8 cellular contexts compared by ENCODE assay signal in the genomic region with DNA sequence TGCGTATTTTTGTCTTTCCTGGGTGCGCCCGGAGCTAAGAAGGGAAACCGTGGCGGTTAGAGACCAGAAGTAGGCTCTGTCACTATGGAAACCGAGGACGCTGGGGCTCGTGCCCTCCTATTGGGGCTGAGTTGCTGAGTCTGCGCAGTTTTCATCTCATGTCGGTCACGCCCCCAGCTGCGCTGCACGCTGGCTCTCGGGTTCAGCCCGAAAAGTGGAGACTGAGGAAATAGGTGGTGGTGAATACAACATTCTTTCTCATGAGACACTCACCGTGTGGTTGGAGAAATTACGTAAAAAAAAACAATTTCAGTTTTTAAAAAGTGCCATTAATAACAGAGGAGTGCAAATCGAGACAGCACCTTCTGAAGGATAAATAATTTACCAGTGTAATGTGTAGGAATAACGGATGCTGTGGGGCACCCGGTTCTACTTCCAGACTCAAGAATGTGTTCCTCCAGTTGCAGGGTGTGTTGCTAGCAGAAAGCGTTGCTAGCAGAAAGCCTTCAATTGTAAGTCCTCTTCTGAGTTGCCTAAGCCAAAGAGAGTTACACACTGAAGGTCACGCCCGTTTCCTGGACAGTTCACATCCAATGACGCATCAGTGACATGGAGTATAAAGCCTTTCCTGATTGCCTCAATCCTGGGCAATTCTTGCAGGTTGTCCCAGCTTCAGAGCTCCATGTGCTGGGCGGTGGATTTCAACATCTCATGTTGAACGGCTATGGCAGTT. TPM values are rescaled to one million over a fixed set of nuclear protein-coding genes. Genes with fewer than 3 reads are reported as not detected.
DNase-seq lines count a peak whose midpoint lies in the region; ATAC-seq and TF ChIP-seq lines count a peak whose summit lies in the region.

No MANE protein-coding gene starts in this region.

- H3K9me3 ChIP-seq in WERI-Rb-1 (ENCODE audit: severe bottlenecking) (peaks cover 14% of the 10 kb centered on the region), mammary epithelial cell (replicated peaks; ENCODE audit: insufficient read depth, low read length) (no peaks in the 10 kb centered on the region), smooth muscle cell (replicated peaks; ENCODE audit: low read depth) (no peaks in the 10 kb centered on the region)

- dilution Hi-C loops in mammary epithelial cell (cut with HindIII; ENCODE audit: low sequenced_read_pairs), result no loop called here

- no TSS peak for BruUV-seq in mammary epithelial cell (replicated peaks; lab: Mats Ljungman, UMichigan)

- ATAC-seq in GM18867 (IDR thresholded peaks at IDR 0.05; ENCODE audit: unreplicated experiment) (peak; percentile 94), HG03135 (IDR thresholded peaks at IDR 0.05; ENCODE audit: unreplicated experiment) (peak; percentile 95)

- in situ Hi-C loops in mammary epithelial cell (cut with MboI; ENCODE audit: low sequenced_read_pairs in 2 of 2), result no loop called here

- H3K4me1 ChIP-seq in mammary epithelial cell (ENCODE audit: insufficient read depth, low read length) (peaks cover 6% of the 10 kb centered on the region), smooth muscle cell (ENCODE audit: low read depth) (peaks cover 10% of the 10 kb centered on the region)

- H3K36me3 ChIP-seq in WERI-Rb-1 (no peaks in the 10 kb centered on the region), mammary epithelial cell (ENCODE audit: insufficient read depth, low read length) (no peaks in the 10 kb centered on the region), smooth muscle cell (ENCODE audit: low read depth) (no peaks in the 10 kb centered on the region)

- no peaks in the 10 kb centered on the region for H3F3A ChIP-seq in smooth muscle cell (ENCODE audit: low read depth)

- peak overlapping the region; percentile 30 for H3K9ac ChIP-seq in mammary epithelial cell (ENCODE audit: insufficient read depth, low read length)
- H3K9ac ChIP-seq in smooth muscle cell (ENCODE audit: low read depth), result peak overlapping the region; percentile 49

- intact Hi-C loops in mammary epithelial cell (cut with micrococcal nuclease), result loop anchor here (1.0 to 5.0 kb wide), 4 partner anchors 21 to 76 kb away; partner anchors contain the start of genes CXXC1 and MBD1

- H3K9me3 Mint-ChIP-seq in immature natural killer cell, result peaks cover 0 to 5% (median 3%) of the 10 kb centered on the region in 6 donors

- DNase-seq in A172 (ENCODE audit: low spot score) (peak; percentile 40), NCI-H2171 treated with DMSO at 0.1 percent for 48 hours (lab: John Stamatoyannopoulos, UW) (peak; percentile 84), WERI-Rb-1 (peak; percentile 93), mammary epithelial cell (peak; percentile 92), immature natural killer cell (peak; percentile 82 to 88 (median 84)), smooth muscle cell (lab: John Stamatoyannopoulos, UW; ENCODE audit: unreplicated experiment) (peak; percentile 23)

- H3K27ac ChIP-seq in WERI-Rb-1, result no peak overlapping the region
- H3K27ac ChIP-seq in mammary epithelial cell (ENCODE audit: insufficient read depth, low read depth, low read length), result peak overlapping the region; percentile 79
- no peak overlapping the region for H3K27ac ChIP-seq in smooth muscle cell (ENCODE audit: low read depth)

- peak overlapping the region; percentile 44 to 81 (median 70) for H3K27ac Mint-ChIP-seq in immature natural killer cell

- H3K79me2 ChIP-seq in mammary epithelial cell (ENCODE audit: insufficient read depth, low read length) (no peaks in the 10 kb centered on the region), smooth muscle cell (ENCODE audit: low read depth) (no peaks in the 10 kb centered on the region)

- H4K20me1 ChIP-seq in mammary epithelial cell (ENCODE audit: insufficient read depth, low read length), result no peaks in the 10 kb centered on the region
- no peaks in the 10 kb centered on the region for H4K20me1 ChIP-seq in smooth muscle cell (ENCODE audit: low read depth)

- peaks cover 12 to 20% (median 16%) of the 10 kb centered on the region in 3 donors for H3K27me3 Mint-ChIP-seq in immature natural killer cell (ENCODE audit: low read depth in 3 of 3)

- H3K4me2 ChIP-seq in mammary epithelial cell (ENCODE audit: insufficient read depth, low read depth, low read length) (peak overlapping the region; percentile 73), smooth muscle cell (peak overlapping the region; percentile 85)

- H2AFZ ChIP-seq in mammary epithelial cell (ENCODE audit: low read depth, low read length) (peak overlapping the region; percentile 66), smooth muscle cell (ENCODE audit: low read depth) (peak overlapping the region; percentile 93)

- peaks cover 20 to 24% of the 10 kb centered on the region in 2 donors for H3K4me1 Mint-ChIP-seq in immature natural killer cell

- no peaks in the 10 kb centered on the region for H3K36me3 Mint-ChIP-seq in immature natural killer cell

- H3K27me3 ChIP-seq in WERI-Rb-1 (ENCODE audit: insufficient read depth, low read depth, severe bottlenecking) (no peaks in the 10 kb centered on the region), mammary epithelial cell (ENCODE audit: insufficient read depth, low read length) (no peaks in the 10 kb centered on the region), smooth muscle cell (ENCODE audit: low read depth) (no peaks in the 10 kb centered on the region)

- CTCF ChIA-PET in mammary epithelial cell (lab: Charles Lee; ENCODE audit: low non-redundant PET), result no interaction called here

- H3K4me3 Mint-ChIP-seq in immature natural killer cell, result peak overlapping the region; percentile 90 to 97 (median 93)

- H3K4me3 ChIP-seq in WERI-Rb-1 (ENCODE audit: low read depth, low read length) (peak overlapping the region; percentile 73), mammary epithelial cell (replicated peaks in 1 of 3; ENCODE audit: insufficient read depth in 1 of 3, low read depth in 2 of 3, low read length in 3 of 3) (peak overlapping the region; percentile 28 to 45 (median 37)), smooth muscle cell (peak overlapping the region; percentile 67)

- no peak for TF ChIP-seq CTCF in WERI-Rb-1 (IDR thresholded peaks at IDR 0.05; ENCODE audit: low read depth, low read length)
- no peak for TF ChIP-seq CTCF in mammary epithelial cell (conservative IDR thresholded peaks at IDR 0.05 in 1 of 2, IDR thresholded peaks at IDR 0.05 in 1 of 2; ENCODE audit: extremely low read depth in 1 of 2, insufficient read depth in 1 of 2, low read depth in 1 of 2, low read length in 2 of 2)
- no peak for TF ChIP-seq CTCF in smooth muscle cell (IDR thresholded peaks at IDR 0.05; ENCODE audit: borderline replicate concordance, insufficient read depth, poor library complexity, severe bottlenecking)

- 10% methylated on average over 22 of the region's 26 CpGs for WGBS in mammary epithelial cell (ENCODE audit: low coverage, missing lambda C conversion rate)
- WGBS in smooth muscle cell (ENCODE audit: low lambda C conversion rate), result 19% methylated on average over 26 of the region's 26 CpGs

RNA-seq across cellular contexts. Expression of gene CXXC1, which starts 20.4 kb away (rescaled TPM):
- total RNA-seq in A172 (2014; rRNA removed; shearing (Covaris generic)), result 11.4 and 19.4 TPM in 2 replicates
- total RNA-seq in mammary epithelial cell, result 10 to 100 TPM; 27.7 to 78.2 TPM
- polyA plus RNA-seq in mammary epithelial cell, result 67.3 TPM
- polyA minus RNA-seq in mammary epithelial cell, result 25.7 TPM
- 10 to 100 TPM; 37.5 to 71.3 (median 52.0) TPM for polyA plus RNA-seq in immature natural killer cell
- total RNA-seq in smooth muscle cell, result 15.4 and 20.6 TPM in 2 replicates
- polyA plus RNA-seq in smooth muscle cell, result 39.6 and 70.1 TPM in 2 replicates

RNA-seq across cellular contexts. Expression of gene MBD1, which starts 26.6 kb away (rescaled TPM):
- total RNA-seq in A172 (2014; rRNA removed; shearing (Covaris generic)), result 18.1 and 19.9 TPM in 2 replicates
- total RNA-seq in mammary epithelial cell (100 to 1,000 TPM; 102 to 196 TPM), smooth muscle cell (40.3 and 61.3 TPM in 2 replicates)
- polyA plus RNA-seq in mammary epithelial cell (83.4 TPM), immature natural killer cell (10 to 100 TPM; 18.7 to 41.4 (median 21.6) TPM), smooth muscle cell (49.8 and 53.1 TPM in 2 replicates)
- 81.4 TPM for polyA minus RNA-seq in mammary epithelial cell

RNA-seq across cellular contexts. Expression of gene CFAP53, which starts 41.6 kb away (rescaled TPM):
- 0.24 and 0.86 TPM in 2 replicates for total RNA-seq in A172 (2014; rRNA removed; shearing (Covaris generic))
- total RNA-seq in mammary epithelial cell, result 1 to 10 TPM in 1 of 2 donors, under 1 TPM in 1; 0.67 to 1.7 TPM
- 0.29 TPM for polyA plus RNA-seq in mammary epithelial cell
- not detected for polyA minus RNA-seq in mammary epithelial cell
- polyA plus RNA-seq in immature natural killer cell, result under 1 TPM in 2 of 3 donors, not detected in 1; 0.17 to 0.34 TPM
- 0.36 and 0.99 TPM in 2 replicates for total RNA-seq in smooth muscle cell
- 0.41 and 1.1 TPM in 2 replicates for polyA plus RNA-seq in smooth muscle cell

Comparison
In these comparisons a context has a peak if more than half of its experiments do, and no peak if none do; other contexts are left out.
1. DNase-seq: peak in every context shown above with its lines; median percentile 93 in WERI-Rb-1; 92 in mammary epithelial cell; 84 in NCI-H2171 treated with DMSO at 0.1 percent for 48 hours; 84 in immature natural killer cell; 40 in A172; 23 in smooth muscle cell.